17 cellular contexts compared by ENCODE assay signal in the genomic region with DNA sequence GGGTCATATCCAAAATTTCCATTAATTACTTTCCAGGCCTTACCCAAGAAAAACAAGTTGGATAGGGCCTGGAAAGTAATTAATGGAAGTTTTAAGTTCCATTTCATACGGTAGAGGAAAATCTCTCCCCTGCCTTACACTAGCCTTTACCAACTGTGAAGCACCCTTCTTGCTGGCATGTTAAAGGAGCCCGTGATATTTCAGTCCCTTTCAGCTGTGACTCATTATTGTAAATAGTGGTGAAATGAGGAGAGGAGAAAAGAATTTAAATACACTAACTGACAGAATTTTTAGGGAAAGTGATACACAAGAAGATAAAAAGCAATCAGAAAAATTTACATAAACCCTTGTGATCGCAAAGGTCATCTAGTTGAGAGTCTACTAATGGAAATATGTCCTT. TPM values are rescaled to one million over a fixed set of nuclear protein-coding genes. Genes with fewer than 3 reads are reported as not detected.
DNase-seq lines count a peak whose midpoint lies in the region; ATAC-seq, FAIRE-seq and TF ChIP-seq lines count a peak whose summit lies in the region.
"Had no signal": no experiment of that assay in that cellular context is flagged by ENCODE, and none has a peak within 500 bp of the region (broad histone marks: within the 10 kb centered on the region; RNA-seq: fewer than 3 reads in every experiment).

No MANE protein-coding gene starts in this region.

- H3K79me2 ChIP-seq in osteoblast (ENCODE audit: insufficient read depth, low read length) (no peaks in the 10 kb centered on the region), HepG2 (ENCODE audit: insufficient read depth, low read length) (no peaks in the 10 kb centered on the region)

- no peaks in the 10 kb centered on the region for H4K20me1 ChIP-seq in osteoblast (ENCODE audit: insufficient read depth, low read length)
- H4K20me1 ChIP-seq in HepG2 (ENCODE audit: insufficient read depth, low read length) = no peaks in the 10 kb centered on the region

- CTCF ChIA-PET in HepG2 (lab: Yijun Ruan, JAX; ENCODE audit: low intra/inter-chr PET ratio, low total read pairs) = no interaction called here

- no peak overlapping the region for H3K4me3 ChIP-seq in osteoblast (ENCODE audit: insufficient read depth, low read length)
- H3K4me3 ChIP-seq in HepG2 (replicated peaks in 1 of 3; ENCODE audit: insufficient read depth in 1 of 3, low read depth in 2 of 3, low read length in 3 of 3) = no peak overlapping the region
- H3K4me3 ChIP-seq in spleen = no peak overlapping the region
- H3K4me3 ChIP-seq: GM23338 had no signal

- no peaks in the 10 kb centered on the region for H3K36me3 ChIP-seq in osteoblast (ENCODE audit: insufficient read depth, low read length)
- H3K36me3 ChIP-seq in HepG2 (replicated peaks in 1 of 2; ENCODE audit: control insufficient read depth in 1 of 2, insufficient read depth in 2 of 2, low read length in 2 of 2) = no peaks in the 10 kb centered on the region
- H3K36me3 ChIP-seq in spleen = no peaks in the 10 kb centered on the region

- intact Hi-C loops in HepG2 (cut with micrococcal nuclease; ENCODE audit: unreplicated experiment) (no loop called here), spleen (cut with DNase I; ENCODE audit: low total_unique reads) (no loop called here)

- H3K27me3 ChIP-seq in osteoblast (ENCODE audit: insufficient read depth, low read length) = peaks cover 2% of the 10 kb centered on the region
- peaks cover under 1 to 1% of the 10 kb centered on the region in 2 experiments; a peak in 1 of 5 replicates for H3K27me3 ChIP-seq in HepG2 (ENCODE audit: control insufficient read depth in 1 of 2, insufficient read depth in 2 of 2, low read length in 2 of 2)
- peaks cover 0 to 5% (median 0%) of the 10 kb centered on the region in 7 donors for H3K27me3 ChIP-seq in spleen (replicated peaks in 1 of 7)

- POLR2A ChIA-PET in HepG2 (lab: Yijun Ruan, JAX) = no interaction called here

- H3K9me3 ChIP-seq in osteoblast (ENCODE audit: low read depth, low read length) (no peaks in the 10 kb centered on the region), HepG2 (ENCODE audit: low read length) (no peaks in the 10 kb centered on the region), spleen (peaks cover 0 to 9% (median 0%) of the 10 kb centered on the region in 8 donors)

- no peak for TF ChIP-seq POLR2A in HepG2 (IDR thresholded peaks at IDR 0.05; ENCODE audit: insufficient read depth in 1 of 2, low read depth in 2 of 2, low read length in 2 of 2)
- no peak for TF ChIP-seq POLR2A in spleen (IDR thresholded peaks at IDR 0.05)

- WGBS in HepG2 (ENCODE audit: low lambda C conversion rate) = 30% methylated on average over 3 of the region's 3 CpGs
- 82 to 93% (median 87%) methylated on average over 3 of the region's 3 CpGs for WGBS in spleen, 5 donors

- FAIRE-seq in RCC 7860 (lab: Jason Lieb, UNC) = peak; percentile 35
- no peak for FAIRE-seq in HepG2 (lab: Jason Lieb, UNC)

- in situ Hi-C loops in HepG2 (cut with HindIII; ENCODE audit: extremely low pct_ligation_motif_present, low pct_unique_long_range_greater_than_20kb) = no loop called here

- H3K4me1 ChIP-seq in osteoblast (ENCODE audit: insufficient read depth, low read length) (peaks cover 6% of the 10 kb centered on the region), HepG2 (ENCODE audit: insufficient read depth, low read length) (no peaks in the 10 kb centered on the region), spleen (no peaks in the 10 kb centered on the region)

- H2AFZ ChIP-seq in osteoblast (ENCODE audit: low read length) (no peak overlapping the region), HepG2 (ENCODE audit: low read length) (no peak overlapping the region)
- H2AFZ ChIP-seq: GM23338 had no signal

- DNase-seq in AG20443 (ENCODE audit: low spot score) = peak; percentile 41
- DNase-seq in RCC 7860 (ENCODE audit: low spot score) = peak; percentile 42
- peak; percentile 34 for DNase-seq in fibroblast of gingiva (ENCODE audit: low read depth)
- peak; percentile 93 for DNase-seq in osteoblast (ENCODE audit: insufficient read length, low spot score, missing footprints)
- DNase-seq in HepG2 (ENCODE audit: low spot score) = no peak
- DNase-seq in GM19238 (ENCODE audit: insufficient read length, low spot score) = no peak
- DNase-seq in spleen = no peak
- DNase-seq: DMS79 treated with DMSO at 0.1 percent for 48 hours, HCEC 1CT, NCI-H1436, NCI-H1930, NCI-H345, NCI-H524 treated with DMSO at 0.1 percent for 48 hours had no signal

- H3K27ac ChIP-seq in osteoblast (ENCODE audit: low read depth, low read length) (no peak overlapping the region), HepG2 (ENCODE audit: extremely low read length, insufficient read depth, low read length) (no peak overlapping the region), spleen (no peak overlapping the region)
- H3K27ac ChIP-seq: KMS-11 had no signal

- ATAC-seq in HepG2 (no peak), HG02870 (IDR thresholded peaks at IDR 0.05; ENCODE audit: unreplicated experiment) (no peak)
- ATAC-seq: GM23338 had no signal

- no peak overlapping the region for H3K9ac ChIP-seq in HepG2 (ENCODE audit: insufficient read depth, low read depth, low read length)
- H3K9ac ChIP-seq: KMS-11 had no signal

- no peak for TF ChIP-seq EP300 in HepG2 (IDR thresholded peaks at IDR 0.05; ENCODE audit: low read depth in 2 of 2, low read length in 2 of 2)
- TF ChIP-seq EP300 in HepG2 (CRISPR knock-in tag; IDR thresholded peaks at IDR 0.05; ENCODE audit: borderline replicate concordance) = no peak

- H3K4me2 ChIP-seq in osteoblast (ENCODE audit: insufficient read depth, low read length) (no peak overlapping the region), HepG2 (ENCODE audit: low read depth, low read length) (no peak overlapping the region)
- H3K4me2 ChIP-seq: GM23338, KMS-11 had no signal

- BruUV-seq in HepG2 (replicated peaks; lab: Mats Ljungman, UMichigan) = no TSS peak

- TF ChIP-seq CTCF in osteoblast (IDR thresholded peaks at IDR 0.05; ENCODE audit: extremely low read depth, low read depth, low read length) = no peak
- no peak for TF ChIP-seq CTCF in HepG2 (CRISPR knock-in tag; IDR thresholded peaks at IDR 0.05)
- no peak for TF ChIP-seq CTCF in spleen (IDR thresholded peaks at IDR 0.05 in 8 of 11, conservative IDR thresholded peaks at IDR 0.05 in 3 of 11)

- TF ChIP-seq RAD21 in HepG2 (CRISPR knock-in tag; IDR thresholded peaks at IDR 0.05) = no peak

TF ChIP-seq in HepG2, 621 proteins besides CTCF, POLR2A, EP300 and RAD21 (continues in another document):
- TF ChIP-seq ADNP (CRISPR knock-in tag; IDR thresholded peaks at IDR 0.05) (no peak), RNF2 (conservative IDR thresholded peaks at IDR 0.05; ENCODE audit: low read depth) (no peak), ZNF121 (CRISPR knock-in tag; IDR thresholded peaks at IDR 0.05) (no peak)
- TF ChIP-seq, protein P1, sequence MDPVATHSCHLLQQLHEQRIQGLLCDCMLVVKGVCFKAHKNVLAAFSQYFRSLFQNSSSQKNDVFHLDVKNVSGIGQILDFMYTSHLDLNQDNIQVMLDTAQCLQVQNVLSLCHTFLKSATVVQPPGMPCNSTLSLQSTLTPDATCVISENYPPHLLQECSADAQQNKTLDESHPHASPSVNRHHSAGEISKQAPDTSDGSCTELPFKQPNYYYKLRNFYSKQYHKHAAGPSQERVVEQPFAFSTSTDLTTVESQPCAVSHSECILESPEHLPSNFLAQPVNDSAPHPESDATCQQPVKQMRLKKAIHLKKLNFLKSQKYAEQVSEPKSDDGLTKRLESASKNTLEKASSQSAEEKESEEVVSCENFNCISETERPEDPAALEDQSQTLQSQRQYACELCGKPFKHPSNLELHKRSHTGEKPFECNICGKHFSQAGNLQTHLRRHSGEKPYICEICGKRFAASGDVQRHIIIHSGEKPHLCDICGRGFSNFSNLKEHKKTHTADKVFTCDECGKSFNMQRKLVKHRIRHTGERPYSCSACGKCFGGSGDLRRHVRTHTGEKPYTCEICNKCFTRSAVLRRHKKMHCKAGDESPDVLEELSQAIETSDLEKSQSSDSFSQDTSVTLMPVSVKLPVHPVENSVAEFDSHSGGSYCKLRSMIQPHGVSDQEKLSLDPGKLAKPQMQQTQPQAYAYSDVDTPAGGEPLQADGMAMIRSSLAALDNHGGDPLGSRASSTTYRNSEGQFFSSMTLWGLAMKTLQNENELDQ (CRISPR knock-in tag; IDR thresholded peaks at IDR 0.05; ENCODE audit: borderline replicate concordance) = no peak
- TF ChIP-seq, protein P2, sequence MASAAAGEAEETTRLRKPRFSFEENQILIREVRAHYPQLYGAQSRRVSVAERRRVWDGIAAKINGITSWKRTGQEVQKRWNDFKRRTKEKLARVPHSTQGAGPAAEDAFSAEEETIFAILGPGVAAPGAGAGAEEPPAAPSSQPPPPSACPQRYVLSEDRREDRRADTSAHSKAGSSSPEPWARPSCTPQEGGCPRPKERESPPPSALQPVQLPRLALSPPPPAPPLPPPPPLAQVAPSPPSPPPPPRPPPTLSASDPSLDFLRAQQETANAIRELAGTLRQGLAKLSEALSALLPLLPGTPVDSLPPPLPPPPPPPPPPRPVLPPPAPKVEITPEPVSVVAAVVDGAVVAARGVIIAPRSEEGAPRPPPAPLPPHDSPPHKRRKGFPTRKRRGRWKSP (CRISPR knock-in tag; IDR thresholded peaks at IDR 0.05) = no peak

RNA-seq across cellular contexts. Expression of a gene that starts 20.3 kb away (rescaled TPM):
- total RNA-seq in osteoblast (9.0 and 10.3 TPM in 2 replicates), HepG2 (2016; rRNA removed; fragmentation: Illumina TruSeq; extraction: Trizol) (10.4 and 10.6 TPM in 2 replicates), spleen (100 to 1,000 TPM; 118 to 245 (median 160) TPM)
- total RNA-seq in HepG2 (2016; cell fraction: cytosol; rRNA removed; fragmentation: Illumina TruSeq; extraction: Trizol; ENCODE audit: low read depth) = 9.3 and 10.1 TPM in 2 replicates
- total RNA-seq in HepG2 (2016; cell fraction: insoluble cytoplasmic fraction; rRNA removed; fragmentation: Illumina TruSeq; extraction: Trizol) = 7.0 and 10.4 TPM in 2 replicates
- 20.0 and 21.9 TPM in 2 replicates for total RNA-seq in HepG2 (2016; cell fraction: membrane; rRNA removed; fragmentation: Illumina TruSeq; extraction: Trizol)
- 9.8 and 10.4 TPM in 2 replicates for total RNA-seq in HepG2 (2016; cell fraction: nucleus; rRNA removed; fragmentation: Illumina TruSeq; extraction: Trizol)
- polyA plus RNA-seq in HepG2 (2011; rRNA removed) (12.9 and 13.5 TPM in 2 replicates), spleen (10 to 100 TPM; 20.0 to 71.8 (median 33.5) TPM)
- 9.7 and 10.7 TPM in 2 replicates for polyA plus RNA-seq in HepG2 (2011; cell fraction: cytosol; rRNA removed)
- polyA plus RNA-seq in HepG2 (2011; cell fraction: nucleus; rRNA removed) = 27.9 and 29.3 TPM in 2 replicates
- polyA plus RNA-seq in HepG2 (2012) = 18.2 and 19.5 TPM in 2 replicates
- 22.4 and 22.5 TPM in 2 replicates for polyA plus RNA-seq in HepG2 (2016; cell fraction: cytosol; fragmentation: Illumina TruSeq; extraction: Trizol; ENCODE audit: low read depth)
- 15.4 and 17.5 TPM in 2 replicates for polyA plus RNA-seq in HepG2 (2016; cell fraction: insoluble cytoplasmic fraction; fragmentation: Illumina TruSeq; extraction: Trizol; ENCODE audit: low read depth)
- 30.9 and 31.3 TPM in 2 replicates for polyA plus RNA-seq in HepG2 (2016; cell fraction: membrane; fragmentation: Illumina TruSeq; extraction: Trizol; ENCODE audit: low read depth)
- polyA plus RNA-seq in HepG2 (2016; cell fraction: nucleus; fragmentation: Illumina TruSeq; extraction: Trizol; ENCODE audit: insufficient read depth, low read depth) = 30.3 and 31.2 TPM in 2 replicates
- polyA minus RNA-seq in HepG2 (2011; rRNA and poly(A)+ RNA removed; ENCODE audit: low replicate concordance) = 12.3 TPM in 1 of 2 replicates, not detected in the other
- polyA minus RNA-seq in HepG2 (2011; cell fraction: cytosol; rRNA and poly(A)+ RNA removed) = 8.1 and 9.6 TPM in 2 replicates
- polyA minus RNA-seq in HepG2 (2011; cell fraction: nucleus; rRNA and poly(A)+ RNA removed) = 14.3 and 14.5 TPM in 2 replicates
- polyA plus RNA-seq: CD14-positive monocyte had no signal

Comparison
In these comparisons a context has a peak if more than half of its experiments do, and no peak if none do; other contexts are left out.
1. DNase-seq: peak in AG20443 (single experiment), RCC 7860 (single experiment), fibroblast of gingiva (single experiment) and osteoblast (single experiment); none in HepG2 (single experiment), GM19238 (single experiment) and spleen (single experiment).
2. RNA of a gene that starts 20.3 kb away (total RNA-seq): 118 to 245 TPM in spleen; 7.0 to 21.9 TPM in HepG2 and 9.0 to 10.3 TPM in osteoblast; every median in the first group is over 4 times any median in the second.